In genomic region chr2:99876956-99877355, GRCh38 we compare ENCODE assay signal across 22 cellular contexts.
DNase-seq lines count a peak whose midpoint lies in the region; FAIRE-seq and TF ChIP-seq lines count a peak whose summit lies in the region.
"Had no signal": no experiment of that assay in that cellular context is flagged by ENCODE, and none has a peak within 500 bp of the region (broad histone marks: within the 10 kb centered on the region; RNA-seq: fewer than 3 reads in every experiment).

No MANE protein-coding gene starts in this region.

- TF ChIP-seq EP300 in sigmoid colon (IDR thresholded peaks at IDR 0.05) = no peak

- H3K27me3 Mint-ChIP-seq in glutamatergic neuron (ENCODE audit: unreplicated experiment) (peaks cover 5% of the 10 kb centered on the region), immature natural killer cell (ENCODE audit: low read depth in 3 of 3) (peaks cover 0 to 4% (median 3%) of the 10 kb centered on the region in 3 donors)

- H3K4me2 ChIP-seq in DOHH2 (ENCODE audit: low read length) = peak overlapping the region; percentile 61

- H3K4me3 ChIP-seq in DOHH2 (ENCODE audit: low read length) = peak overlapping the region; percentile 47; the same call in 1 of the 2 replicates
- H3K4me3 ChIP-seq in sigmoid colon = no peak overlapping the region
- H3K4me3 ChIP-seq: SJSA1 had no signal

- H3K4me1 Mint-ChIP-seq in glutamatergic neuron (ENCODE audit: low read depth, unreplicated experiment) = peaks cover 60% of the 10 kb centered on the region
- no peaks in the 10 kb centered on the region for H3K4me1 Mint-ChIP-seq in immature natural killer cell
- H3K4me1 Mint-ChIP-seq: CD4-positive, alpha-beta memory T cell had no signal

- H3K9me3 ChIP-seq in DOHH2 (ENCODE audit: control insufficient read depth, insufficient read depth, low read length) = no peaks in the 10 kb centered on the region
- H3K9me3 ChIP-seq in sigmoid colon = no peaks in the 10 kb centered on the region
- H3K9me3 ChIP-seq: Caco-2, SJSA1 had no signal

- peaks cover 8% of the 10 kb centered on the region; the same call in 1 of the 2 replicates for H3F3A ChIP-seq in DOHH2 (ENCODE audit: control insufficient read depth, insufficient read depth)

- no peak for TF ChIP-seq CTCF in DOHH2 (IDR thresholded peaks at IDR 0.05; ENCODE audit: low read depth, low read length, poor library complexity, severe bottlenecking)
- no peak for TF ChIP-seq CTCF in glutamatergic neuron (IDR thresholded peaks at IDR 0.05; ENCODE audit: partially characterized antibody, unreplicated experiment)
- no peak for TF ChIP-seq CTCF in sigmoid colon (IDR thresholded peaks at IDR 0.05)

- no peaks in the 10 kb centered on the region for H3K27me3 ChIP-seq in DOHH2 (ENCODE audit: control insufficient read depth, low read length)
- no peaks in the 10 kb centered on the region for H3K27me3 ChIP-seq in sigmoid colon
- H3K27me3 ChIP-seq: SJSA1 had no signal

- H3K4me1 ChIP-seq in DOHH2 (ENCODE audit: control insufficient read depth, low read length) = peaks cover 34% of the 10 kb centered on the region
- H3K4me1 ChIP-seq in sigmoid colon = peaks cover 0 to 39% (median 29%) of the 10 kb centered on the region in 4 donors
- H3K4me1 ChIP-seq: Caco-2 had no signal

- no peaks in the 10 kb centered on the region for H3K79me2 ChIP-seq in DOHH2 (ENCODE audit: control insufficient read depth, low read length)

- H3K9me2 ChIP-seq in DOHH2 (replicated peaks; ENCODE audit: control insufficient read depth, low read length) = no peaks in the 10 kb centered on the region

- H3K27ac Mint-ChIP-seq in glutamatergic neuron (ENCODE audit: unreplicated experiment) (peak overlapping the region; percentile 56), immature natural killer cell (no peak overlapping the region)
- H3K27ac Mint-ChIP-seq: CD4-positive, alpha-beta memory T cell had no signal

- TF ChIP-seq POLR2A in sigmoid colon (IDR thresholded peaks at IDR 0.05) = no peak

- peaks cover 12% of the 10 kb centered on the region for H3K9me3 Mint-ChIP-seq in glutamatergic neuron (ENCODE audit: unreplicated experiment)
- peaks cover 0 to under 1% (median 0%) of the 10 kb centered on the region in 6 donors for H3K9me3 Mint-ChIP-seq in immature natural killer cell
- H3K9me3 Mint-ChIP-seq: CD4-positive, alpha-beta memory T cell had no signal

- H3K36me3 Mint-ChIP-seq in glutamatergic neuron (ENCODE audit: unreplicated experiment) = no peaks in the 10 kb centered on the region
- no peaks in the 10 kb centered on the region for H3K36me3 Mint-ChIP-seq in immature natural killer cell
- H3K36me3 Mint-ChIP-seq: CD4-positive, alpha-beta memory T cell had no signal

- no peak overlapping the region for H3K27ac ChIP-seq in DOHH2 (ENCODE audit: low read depth, low read length)
- H3K27ac ChIP-seq in sigmoid colon = no peak overlapping the region
- H3K27ac ChIP-seq: HL-60, SJSA1 had no signal

- no peak for FAIRE-seq in RCC 7860 (lab: Jason Lieb, UNC)
- FAIRE-seq: GM12891 had no signal

- DNase-seq in RCC 7860 (ENCODE audit: low spot score) (peak; percentile 43), glutamatergic neuron (no peak), renal cortical epithelial cell (ENCODE audit: low read depth) (peak; percentile 25), immature natural killer cell (no peak), NCI-H2171 (lab: John Stamatoyannopoulos, UW) (no peak), sigmoid colon (no peak)
- DNase-seq: C1 segment of cervical spinal cord; Caco-2; CD4-positive, alpha-beta memory T cell; GF-D8; NCI-H1092; NCI-H1417 treated with DMSO at 0.1 percent for 48 hours; NCI-H1694 treated with DMSO at 0.1 percent for 48 hours; NCI-H2081; NCI-H226; NCI-H510A; NCI-H69; PC-3 had no signal

- H3K36me3 ChIP-seq in DOHH2 (ENCODE audit: control insufficient read depth, low read length) = no peaks in the 10 kb centered on the region
- no peaks in the 10 kb centered on the region for H3K36me3 ChIP-seq in sigmoid colon
- H3K36me3 ChIP-seq: SJSA1 had no signal

- peaks cover 9% of the 10 kb centered on the region for H4K20me1 ChIP-seq in DOHH2 (ENCODE audit: control insufficient read depth, insufficient read depth, low read depth, low read length)

- intact Hi-C loops in sigmoid colon (cut with DNase I) = no loop called here

- 89 to 94% methylated on average over 3 of the region's 3 CpGs for WGBS in sigmoid colon, 2 donors

- H3K4me3 Mint-ChIP-seq in glutamatergic neuron (ENCODE audit: unreplicated experiment) = no peak overlapping the region
- H3K4me3 Mint-ChIP-seq in immature natural killer cell = no peak overlapping the region
- H3K4me3 Mint-ChIP-seq: CD4-positive, alpha-beta memory T cell had no signal

Comparison
In these comparisons a context has a peak if more than half of its experiments do, and no peak if none do; other contexts are left out.
1. DNase-seq: peak in RCC 7860 (single experiment) and renal cortical epithelial cell (single experiment); none in glutamatergic neuron (single experiment), immature natural killer cell (0 of 3), NCI-H2171 (single experiment) and sigmoid colon (single experiment).